In the genomic region with DNA sequence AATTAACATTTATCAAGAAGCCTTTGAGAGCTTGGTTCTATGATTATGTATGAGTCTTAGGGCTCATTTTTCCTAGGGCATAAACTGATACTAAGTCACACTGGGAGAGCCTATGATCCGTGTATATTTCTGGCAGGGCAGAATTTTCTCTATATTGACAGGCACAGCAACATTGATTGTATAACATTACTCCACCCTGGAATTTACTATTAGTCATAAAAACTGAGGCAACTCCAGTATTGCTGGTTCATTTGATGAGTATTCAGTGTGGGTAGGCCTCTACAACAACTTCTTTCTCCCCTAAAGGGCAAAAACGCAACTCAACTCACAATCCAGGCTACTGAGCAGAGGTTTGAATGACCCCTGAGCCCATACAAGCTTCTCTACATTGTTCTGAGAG, we compare ENCODE assay signal across 27 cellular contexts. TPM values are rescaled to one million over a fixed set of nuclear protein-coding genes. Genes with fewer than 3 reads are reported as not detected.
DNase-seq lines count a peak whose midpoint lies in the region; ATAC-seq, FAIRE-seq and TF ChIP-seq lines count a peak whose summit lies in the region.
"Had no signal": no experiment of that assay in that cellular context is flagged by ENCODE, and none has a peak within 500 bp of the region (broad histone marks: within the 10 kb centered on the region; RNA-seq: fewer than 3 reads in every experiment).

No MANE protein-coding gene starts in this region.

- no peak for TF ChIP-seq POLR2A in GM12891 (IDR thresholded peaks at IDR 0.05; ENCODE audit: low read depth, low read length)

- DNase-seq in HT-29 (ENCODE audit: low spot score) (peak; percentile 72), epithelial cell of esophagus (ENCODE audit: low read depth) (peak; percentile 92), type B pancreatic cell (ENCODE audit: extremely low spot score, unreplicated experiment) (no peak), GM12891 (ENCODE audit: insufficient read length, low spot score) (no peak)
- DNase-seq: activated CD8-positive, alpha-beta T cell treated with anti-CD3 and anti-CD28 coated beads, Interleukin-2, amount 10 ng/mL, durations not matched to agents 7 days and 5 days; activated naive CD4-positive, alpha-beta T cell treated with anti-CD3 and anti-CD28 coated beads, Interleukin-2, amount 10 ng/mL, durations not matched to agents 7 days and 5 days; activated T-cell treated with anti-CD3 and anti-CD28 coated beads, Interleukin-2, amount 50 U/mL, for 4 hours; BE2C; cerebellar nuclear complex; effector memory CD4-positive, alpha-beta T cell; kidney; MG63; NCI-H187 treated with DMSO at 0.1 percent for 48 hours; NCI-H226; nephron progenitor cell; psoas muscle; stimulated activated CD4-positive, alpha-beta T cell treated with anti-CD3 and anti-CD28 coated beads, Interleukin-12 subunit alpha, Interleukin-12 subunit beta, amount 100 ng/mL, for 4 hours had no signal

- FAIRE-seq in GM12891 (lab: Jason Lieb, UNC), result no peak
- FAIRE-seq: D721Med, kidney had no signal

- H3K27ac ChIP-seq in mucosa of rectum (ENCODE audit: low read depth in 2 of 2, low read length in 2 of 2), result peak overlapping the region; percentile 50 to 79
- H3K27ac ChIP-seq: ascending aorta, psoas muscle, thoracic aorta had no signal

- TF ChIP-seq CTCF in epithelial cell of esophagus (IDR thresholded peaks at IDR 0.05; ENCODE audit: insufficient read depth, low read depth, low read length, missing control alignments), result no peak
- TF ChIP-seq CTCF in type B pancreatic cell (conservative IDR thresholded peaks at IDR 0.05), result no peak

- H3K27me3 Mint-ChIP-seq in type B pancreatic cell, result peaks cover 3% of the 10 kb centered on the region

- peaks cover 19 to 34% of the 10 kb centered on the region in 2 donors for H3K4me1 ChIP-seq in mucosa of rectum (ENCODE audit: control insufficient read depth in 2 of 2, insufficient read depth in 2 of 2, low read length in 2 of 2)
- H3K4me1 ChIP-seq: ascending aorta, BE2C, psoas muscle had no signal

- no peaks in the 10 kb centered on the region for H3K27me3 ChIP-seq in mucosa of rectum (ENCODE audit: control insufficient read depth in 2 of 2, insufficient read depth in 2 of 2, low read length in 2 of 2)
- H3K27me3 ChIP-seq: ascending aorta, MG63 had no signal

- peaks cover 4% of the 10 kb centered on the region for H3K36me3 Mint-ChIP-seq in type B pancreatic cell
- H3K36me3 Mint-ChIP-seq: activated naive CD4-positive, alpha-beta T cell treated with anti-CD3 and anti-CD28 coated beads, Interleukin-2, amount 10 ng/mL, durations not matched to agents 7 days and 5 days had no signal

- H3K4me3 ChIP-seq in epithelial cell of esophagus (ENCODE audit: low read length) (no peak overlapping the region), mucosa of rectum (ENCODE audit: low read length in 2 of 2) (peak overlapping the region in 1 of 2 donors; percentile 10)
- H3K4me3 ChIP-seq: ascending aorta, MG63, psoas muscle, thoracic aorta had no signal

- no peaks in the 10 kb centered on the region for H3K36me3 ChIP-seq in mucosa of rectum (ENCODE audit: control insufficient read depth in 2 of 2, insufficient read depth in 2 of 2, low read length in 2 of 2)
- H3K36me3 ChIP-seq: ascending aorta, BE2C, MG63, thoracic aorta had no signal

- H3K4me1 Mint-ChIP-seq in type B pancreatic cell (ENCODE audit: unreplicated experiment), result peaks cover 5% of the 10 kb centered on the region
- H3K4me1 Mint-ChIP-seq: nephron progenitor cell had no signal

- no peaks in the 10 kb centered on the region for H3K9me3 ChIP-seq in mucosa of rectum (ENCODE audit: control insufficient read depth in 2 of 2, low read length in 2 of 2)
- H3K9me3 ChIP-seq: ascending aorta, BE2C, MG63, psoas muscle, thoracic aorta had no signal

- ATAC-seq in GM18870 (IDR thresholded peaks at IDR 0.05; ENCODE audit: unreplicated experiment) (no peak), GM21423 (IDR thresholded peaks at IDR 0.05; ENCODE audit: unreplicated experiment) (no peak)
- ATAC-seq: activated CD4-positive, CD25-positive, alpha-beta regulatory T cell treated with anti-CD3 and anti-CD28 coated beads, Interleukin-2, amount 50 U/mL, for 24 hours; activated CD8-positive, alpha-beta T cell treated with anti-CD3 and anti-CD28 coated beads, Interleukin-2, amount 10 ng/mL, durations not matched to agents 7 days and 5 days; activated T-cell treated with anti-CD3 and anti-CD28 coated beads, Interleukin-2, amount 50 U/mL, for 4 hours; psoas muscle; SK-N-SH treated with all-trans-retinoic acid at 6 μM for 48 hours had no signal

- peaks cover 12% of the 10 kb centered on the region for H3K9me3 Mint-ChIP-seq in type B pancreatic cell
- H3K9me3 Mint-ChIP-seq: activated naive CD4-positive, alpha-beta T cell treated with anti-CD3 and anti-CD28 coated beads, Interleukin-2, amount 10 ng/mL, durations not matched to agents 7 days and 5 days had no signal

- H3K4me3 Mint-ChIP-seq in type B pancreatic cell, result no peak overlapping the region
- H3K4me3 Mint-ChIP-seq: activated CD8-positive, alpha-beta T cell treated with anti-CD3 and anti-CD28 coated beads, Interleukin-2, amount 10 ng/mL, durations not matched to agents 7 days and 5 days; activated naive CD4-positive, alpha-beta T cell treated with anti-CD3 and anti-CD28 coated beads, Interleukin-2, amount 10 ng/mL, durations not matched to agents 7 days and 5 days; activated T-cell treated with anti-CD3 and anti-CD28 coated beads, Interleukin-2, amount 50 U/mL, for 4 hours; nephron progenitor cell had no signal

- H3K9ac ChIP-seq in mucosa of rectum (ENCODE audit: low read depth in 1 of 2, low read length in 2 of 2), result no peak overlapping the region

- H3K27ac Mint-ChIP-seq in type B pancreatic cell, result peak overlapping the region; percentile 95
- H3K27ac Mint-ChIP-seq: activated CD8-positive, alpha-beta T cell treated with anti-CD3 and anti-CD28 coated beads, Interleukin-2, amount 10 ng/mL, durations not matched to agents 7 days and 5 days; activated naive CD4-positive, alpha-beta T cell treated with anti-CD3 and anti-CD28 coated beads, Interleukin-2, amount 10 ng/mL, durations not matched to agents 7 days and 5 days; IgD-negative memory B cell; nephron progenitor cell had no signal

TF ChIP-seq in GM12891, 5 proteins besides CTCF, POLR2A, EP300 and RAD21:
- TF ChIP-seq PAX5 (IDR thresholded peaks at IDR 0.05; ENCODE audit: insufficient read depth, low read length, severe bottlenecking) (no peak), POLR2AphosphoS5 (IDR thresholded peaks at IDR 0.05; ENCODE audit: low read depth, low read length) (no peak), TAF1 (IDR thresholded peaks at IDR 0.05; ENCODE audit: low read depth, low read length) (no peak), POU2F2 (IDR thresholded peaks at IDR 0.05; ENCODE audit: low read depth, low read length) (no peak), SPI1 (IDR thresholded peaks at IDR 0.05; ENCODE audit: low read depth, low read length) (no peak)

RNA-seq across cellular contexts. Expression of gene CSTA, which starts 10.6 kb away (rescaled TPM):
- total RNA-seq in HT-29 (2014; rRNA removed; shearing (Covaris generic)), result not detected in 2 replicates
- total RNA-seq in type B pancreatic cell (ENCODE audit: low replicate concordance), result 39.5 and 99.3 TPM in 2 replicates
- 1.3 TPM for polyA plus RNA-seq in GM12891 (2012; ENCODE audit: low read depth, missing spikeins)
- total RNA-seq: activated CD8-positive, alpha-beta T cell treated with anti-CD3 and anti-CD28 coated beads, Interleukin-2, amount 10 ng/mL, durations not matched to agents 7 days and 5 days; activated T-cell treated with anti-CD3 and anti-CD28 coated beads, Interleukin-2, amount 50 U/mL, for 4 hours; ascending aorta; G401 had no signal
- polyA plus RNA-seq: IgD-negative memory B cell had no signal

Comparison
In these comparisons a context has a peak if more than half of its experiments do, and no peak if none do; other contexts are left out.
1. DNase-seq: peak in HT-29 (single experiment) and epithelial cell of esophagus (single experiment); none in type B pancreatic cell (single experiment) and GM12891 (single experiment).
2. RNA of gene CSTA, which starts 10.6 kb away (total RNA-seq): 39.5 to 99.3 TPM in type B pancreatic cell; not detected in HT-29; every median in the first group is over 10 times any median in the second.